7 cellular contexts compared by ENCODE assay signal in the genomic region with DNA sequence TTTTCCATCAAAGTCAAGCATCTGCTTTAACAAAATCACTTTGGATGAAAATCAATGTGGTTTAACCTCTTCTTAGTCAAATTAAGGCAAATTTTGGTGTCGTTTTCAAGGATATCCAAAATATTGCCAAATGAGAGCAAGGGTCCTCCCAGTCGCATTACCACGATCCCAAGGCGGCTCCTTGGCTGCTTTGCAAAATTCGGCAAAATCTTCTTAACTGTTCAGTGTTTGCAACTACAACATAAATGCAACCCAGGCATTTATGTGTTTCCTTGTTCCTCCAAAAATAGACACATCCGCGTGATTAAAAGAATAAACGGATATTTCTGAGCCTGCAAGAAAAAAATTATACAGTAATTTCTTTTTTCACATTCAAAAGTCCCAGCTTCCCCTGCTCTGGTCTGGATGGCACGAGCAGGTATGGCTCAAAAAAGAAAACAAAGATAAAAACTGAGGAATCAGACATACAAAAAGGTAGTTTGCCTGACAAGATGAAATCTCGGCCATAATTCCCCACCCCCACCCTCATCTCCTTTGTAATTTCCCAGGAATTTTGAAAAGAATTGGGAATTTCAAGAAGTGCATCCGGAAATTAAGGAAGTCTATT. TPM values are rescaled to one million over a fixed set of nuclear protein-coding genes. Genes with fewer than 3 reads are reported as not detected.
DNase-seq lines count a peak whose midpoint lies in the region; ATAC-seq and TF ChIP-seq lines count a peak whose summit lies in the region.

No MANE protein-coding gene starts in this region.

- no peaks in the 10 kb centered on the region for H3K9me2 ChIP-seq in hepatocyte (replicated peaks; ENCODE audit: insufficient read depth)

- H3K4me3 Mint-ChIP-seq in WTC11: peak overlapping the region; percentile 88

- CTCF ChIA-PET in WTC11 (lab: Charles Lee): interaction anchor here (1.3 to 1.7 kb wide), 3 partner anchors 12 to 241 kb away, joined by 8 to 15 read pairs (median 9); no protein-coding TSS in a partner anchor
- CTCF ChIA-PET in GM10248 (lab: Yijun Ruan, JAX): interaction anchor here (1.0 kb wide), 1 partner anchor 31 kb away, joined by 3 read pairs; no protein-coding TSS in a partner anchor

- H3K79me2 ChIP-seq in hepatocyte: peaks cover 53% of the 10 kb centered on the region

- H3K27ac ChIP-seq in hepatocyte (peak overlapping the region; percentile 97), skin epidermis (peak overlapping the region in 20 of 21 experiments; percentile 35 to 92 (median 72))

- POLR2A ChIA-PET in WTC11 (lab: Charles Lee) (interaction anchor here (0.6 to 3.0 kb wide), 8 partner anchors 10 to 358 kb away, joined by 3 to 20 read pairs (median 4); no protein-coding TSS in a partner anchor), GM10248 (lab: Yijun Ruan, JAX) (no interaction called here)

- peaks cover 27% of the 10 kb centered on the region for H3K4me1 ChIP-seq in hepatocyte (ENCODE audit: insufficient read depth)

- no peak for ATAC-seq in WTC11
- ATAC-seq in GM19328 (IDR thresholded peaks at IDR 0.05; ENCODE audit: unreplicated experiment): no peak
- no peak for ATAC-seq in HG02852 (IDR thresholded peaks at IDR 0.05; ENCODE audit: unreplicated experiment)

- H3K9me3 Mint-ChIP-seq in WTC11: no peaks in the 10 kb centered on the region

- peak overlapping the region; percentile 92 for H3K27ac Mint-ChIP-seq in WTC11

- TF ChIP-seq CTCF in WTC11 (IDR thresholded peaks at IDR 0.05) (no peak), hepatocyte (IDR thresholded peaks at IDR 0.05; ENCODE audit: poor library complexity) (no peak), GM10248 (IDR thresholded peaks at IDR 0.05; ENCODE audit: control extremely low read depth, extremely low read depth, low read depth, missing control alignments) (no peak)

- H3K4me3 ChIP-seq in hepatocyte: peak overlapping the region; percentile 38
- peak overlapping the region; percentile 46 to 65 (median 56) for H3K4me3 ChIP-seq in skin epidermis

- no peaks in the 10 kb centered on the region for H3K36me3 ChIP-seq in hepatocyte (replicated peaks; ENCODE audit: insufficient read depth, low read depth)

- peak overlapping the region; percentile 65 for H2AFZ ChIP-seq in hepatocyte

- DNase-seq in HCEC 1CT (peak; percentile 18), WTC11 (ENCODE audit: low spot score) (no peak), hepatocyte (ENCODE audit: low spot score) (no peak), GM10248 (ENCODE audit: extremely low spot score) (no peak)

- H3K36me3 Mint-ChIP-seq in WTC11: no peaks in the 10 kb centered on the region

- no peaks in the 10 kb centered on the region for H4K20me1 ChIP-seq in hepatocyte (ENCODE audit: insufficient read depth, poor library complexity, severe bottlenecking)

- peaks cover 34% of the 10 kb centered on the region for H3K27me3 ChIP-seq in hepatocyte

- no peaks in the 10 kb centered on the region for H3K9me3 ChIP-seq in hepatocyte (ENCODE audit: low read depth)

- peaks cover 31% of the 10 kb centered on the region for H3K27me3 Mint-ChIP-seq in WTC11 (ENCODE audit: low read depth)

- peaks cover 77% of the 10 kb centered on the region for H3K4me1 Mint-ChIP-seq in WTC11

- H3K4me2 ChIP-seq in hepatocyte: peak overlapping the region; percentile 87

- 20% methylated on average over 11 of the region's 11 CpGs for WGBS in hepatocyte (ENCODE audit: low lambda C conversion rate, missing lambda C conversion rate)

TF ChIP-seq in WTC11, 78 proteins besides CTCF, POLR2A, EP300 and RAD21:
- TF ChIP-seq MXD4 (CRISPR knock-in tag; IDR thresholded peaks at IDR 0.05; ENCODE audit: borderline replicate concordance) (no peak), ETV6 (CRISPR knock-in tag; IDR thresholded peaks at IDR 0.05) (no peak), RORB (CRISPR knock-in tag; IDR thresholded peaks at IDR 0.05) (no peak), ZNF232 (CRISPR knock-in tag; IDR thresholded peaks at IDR 0.05) (no peak)
- TF ChIP-seq, protein P1, sequence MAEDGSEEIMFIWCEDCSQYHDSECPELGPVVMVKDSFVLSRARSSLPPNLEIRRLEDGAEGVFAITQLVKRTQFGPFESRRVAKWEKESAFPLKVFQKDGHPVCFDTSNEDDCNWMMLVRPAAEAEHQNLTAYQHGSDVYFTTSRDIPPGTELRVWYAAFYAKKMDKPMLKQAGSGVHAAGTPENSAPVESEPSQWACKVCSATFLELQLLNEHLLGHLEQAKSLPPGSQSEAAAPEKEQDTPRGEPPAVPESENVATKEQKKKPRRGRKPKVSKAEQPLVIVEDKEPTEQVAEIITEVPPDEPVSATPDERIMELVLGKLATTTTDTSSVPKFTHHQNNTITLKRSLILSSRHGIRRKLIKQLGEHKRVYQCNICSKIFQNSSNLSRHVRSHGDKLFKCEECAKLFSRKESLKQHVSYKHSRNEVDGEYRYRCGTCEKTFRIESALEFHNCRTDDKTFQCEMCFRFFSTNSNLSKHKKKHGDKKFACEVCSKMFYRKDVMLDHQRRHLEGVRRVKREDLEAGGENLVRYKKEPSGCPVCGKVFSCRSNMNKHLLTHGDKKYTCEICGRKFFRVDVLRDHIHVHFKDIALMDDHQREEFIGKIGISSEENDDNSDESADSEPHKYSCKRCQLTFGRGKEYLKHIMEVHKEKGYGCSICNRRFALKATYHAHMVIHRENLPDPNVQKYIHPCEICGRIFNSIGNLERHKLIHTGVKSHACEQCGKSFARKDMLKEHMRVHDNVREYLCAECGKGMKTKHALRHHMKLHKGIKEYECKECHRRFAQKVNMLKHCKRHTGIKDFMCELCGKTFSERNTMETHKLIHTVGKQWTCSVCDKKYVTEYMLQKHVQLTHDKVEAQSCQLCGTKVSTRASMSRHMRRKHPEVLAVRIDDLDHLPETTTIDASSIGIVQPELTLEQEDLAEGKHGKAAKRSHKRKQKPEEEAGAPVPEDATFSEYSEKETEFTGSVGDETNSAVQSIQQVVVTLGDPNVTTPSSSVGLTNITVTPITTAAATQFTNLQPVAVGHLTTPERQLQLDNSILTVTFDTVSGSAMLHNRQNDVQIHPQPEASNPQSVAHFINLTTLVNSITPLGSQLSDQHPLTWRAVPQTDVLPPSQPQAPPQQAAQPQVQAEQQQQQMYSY (CRISPR knock-in tag; IDR thresholded peaks at IDR 0.05): no peak
- TF ChIP-seq, protein P2, sequence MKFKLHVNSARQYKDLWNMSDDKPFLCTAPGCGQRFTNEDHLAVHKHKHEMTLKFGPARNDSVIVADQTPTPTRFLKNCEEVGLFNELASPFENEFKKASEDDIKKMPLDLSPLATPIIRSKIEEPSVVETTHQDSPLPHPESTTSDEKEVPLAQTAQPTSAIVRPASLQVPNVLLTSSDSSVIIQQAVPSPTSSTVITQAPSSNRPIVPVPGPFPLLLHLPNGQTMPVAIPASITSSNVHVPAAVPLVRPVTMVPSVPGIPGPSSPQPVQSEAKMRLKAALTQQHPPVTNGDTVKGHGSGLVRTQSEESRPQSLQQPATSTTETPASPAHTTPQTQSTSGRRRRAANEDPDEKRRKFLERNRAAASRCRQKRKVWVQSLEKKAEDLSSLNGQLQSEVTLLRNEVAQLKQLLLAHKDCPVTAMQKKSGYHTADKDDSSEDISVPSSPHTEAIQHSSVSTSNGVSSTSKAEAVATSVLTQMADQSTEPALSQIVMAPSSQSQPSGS (CRISPR knock-in tag; IDR thresholded peaks at IDR 0.05; ENCODE audit: borderline replicate concordance, low read depth): no peak
- TF ChIP-seq, protein P3, sequence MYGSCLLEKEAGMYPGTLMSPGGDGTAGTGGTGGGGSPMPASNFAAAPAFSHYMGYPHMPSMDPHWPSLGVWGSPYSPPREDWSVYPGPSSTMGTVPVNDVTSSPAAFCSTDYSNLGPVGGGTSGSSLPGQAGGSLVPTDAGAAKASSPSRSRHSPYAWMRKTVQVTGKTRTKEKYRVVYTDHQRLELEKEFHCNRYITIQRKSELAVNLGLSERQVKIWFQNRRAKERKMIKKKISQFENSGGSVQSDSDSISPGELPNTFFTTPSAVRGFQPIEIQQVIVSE (CRISPR knock-in tag; IDR thresholded peaks at IDR 0.05; ENCODE audit: borderline replicate concordance): no peak
- TF ChIP-seq, protein P4, sequence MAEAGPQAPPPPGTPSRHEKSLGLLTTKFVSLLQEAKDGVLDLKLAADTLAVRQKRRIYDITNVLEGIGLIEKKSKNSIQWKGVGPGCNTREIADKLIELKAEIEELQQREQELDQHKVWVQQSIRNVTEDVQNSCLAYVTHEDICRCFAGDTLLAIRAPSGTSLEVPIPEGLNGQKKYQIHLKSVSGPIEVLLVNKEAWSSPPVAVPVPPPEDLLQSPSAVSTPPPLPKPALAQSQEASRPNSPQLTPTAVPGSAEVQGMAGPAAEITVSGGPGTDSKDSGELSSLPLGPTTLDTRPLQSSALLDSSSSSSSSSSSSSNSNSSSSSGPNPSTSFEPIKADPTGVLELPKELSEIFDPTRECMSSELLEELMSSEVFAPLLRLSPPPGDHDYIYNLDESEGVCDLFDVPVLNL (CRISPR knock-in tag; IDR thresholded peaks at IDR 0.05; ENCODE audit: borderline replicate concordance, low read depth): no peak

RNA-seq across cellular contexts. Expression of a gene that starts 6.1 kb away (rescaled TPM):
- 9.4 to 12.9 TPM (median 11.8 TPM) in 3 replicates for total RNA-seq in WTC11 (2021)
- total RNA-seq in hepatocyte: 1.9 and 2.3 TPM in 2 replicates
- 0.34 and 0.68 TPM in 2 replicates for polyA plus RNA-seq in hepatocyte

RNA-seq across cellular contexts. Expression of a gene that starts 14.6 kb away (rescaled TPM):
- total RNA-seq in WTC11 (2021): 52.7 to 60.3 TPM (median 60.1 TPM) in 3 replicates
- 34.9 and 61.6 TPM in 2 replicates for total RNA-seq in hepatocyte
- 16.0 and 16.8 TPM in 2 replicates for polyA plus RNA-seq in hepatocyte
